ENCODE assay signal across 24 cellular contexts in genomic region chr3:194019766-194020165, GRCh38.
DNase-seq lines count a peak whose midpoint lies in the region; ATAC-seq and TF ChIP-seq lines count a peak whose summit lies in the region.
"Had no signal": no experiment of that assay in that cellular context is flagged by ENCODE, and none has a peak within 500 bp of the region (broad histone marks: within the 10 kb centered on the region; RNA-seq: fewer than 3 reads in every experiment).

No MANE protein-coding gene starts in this region.

- no peak overlapping the region for H3K4me3 Mint-ChIP-seq in GM23338
- H3K4me3 Mint-ChIP-seq in brain: no peak overlapping the region
- H3K4me3 Mint-ChIP-seq: activated T-cell treated with anti-CD3 and anti-CD28 coated beads, Interleukin-2, amount 50 U/mL, for 24 hours; CD8-positive, alpha-beta memory T cell; natural killer cell treated with Interleukin-12 subunit alpha and Interleukin-12 subunit beta and Interleukin-15 and Interleukin-18, amount 100 ng/mL, for 72 hours had no signal

- no peak overlapping the region for H3K27ac ChIP-seq in GM23338 (ENCODE audit: low read depth)
- H3K27ac ChIP-seq in neural cell (ENCODE audit: low read length): peak overlapping the region; percentile 20
- H3K27ac ChIP-seq: colonic mucosa, esophagus squamous epithelium, Peyer's patch, sigmoid colon, SJCRH30, upper lobe of left lung had no signal

- TF ChIP-seq EP300 in neural cell (conservative IDR thresholded peaks at IDR 0.05; ENCODE audit: poor library complexity, severe bottlenecking): no peak

- H3K27me3 Mint-ChIP-seq in GM23338 (ENCODE audit: insufficient read depth, low read depth, poor library complexity): peaks cover 4% of the 10 kb centered on the region
- H3K27me3 Mint-ChIP-seq in brain: peaks cover 4% of the 10 kb centered on the region
- H3K27me3 Mint-ChIP-seq: activated T-cell treated with anti-CD3 and anti-CD28 coated beads, Interleukin-2, amount 50 U/mL, for 24 hours had no signal

- H3K9me2 ChIP-seq in GM23338 (ENCODE audit: insufficient read depth): no peaks in the 10 kb centered on the region
- no peaks in the 10 kb centered on the region for H3K9me2 ChIP-seq in neural cell (ENCODE audit: insufficient read depth, low read length)

- H3K36me3 ChIP-seq in GM23338 (ENCODE audit: insufficient read depth): no peaks in the 10 kb centered on the region
- H3K36me3 ChIP-seq in neural cell (ENCODE audit: insufficient read depth, low read length): no peaks in the 10 kb centered on the region
- H3K36me3 ChIP-seq: colonic mucosa, esophagus squamous epithelium, Peyer's patch, sigmoid colon, SJCRH30, upper lobe of left lung had no signal

- TF ChIP-seq CTCF in GM23338 (conservative IDR thresholded peaks at IDR 0.05; ENCODE audit: low read depth in 2 of 2) (no peak), brain (conservative IDR thresholded peaks at IDR 0.05) (no peak), neural cell (IDR thresholded peaks at IDR 0.05; ENCODE audit: poor library complexity, severe bottlenecking) (no peak)

- H3K79me2 ChIP-seq in GM23338 (replicated peaks; ENCODE audit: insufficient read depth) (no peaks in the 10 kb centered on the region), neural cell (replicated peaks; ENCODE audit: insufficient read depth, low read length) (no peaks in the 10 kb centered on the region)

- H3K9me3 ChIP-seq in neural cell (ENCODE audit: low read length): no peaks in the 10 kb centered on the region
- H3K9me3 ChIP-seq: colonic mucosa, esophagus squamous epithelium, Peyer's patch, sigmoid colon, SJCRH30, upper lobe of left lung had no signal

- TF ChIP-seq RAD21 in neural cell (conservative IDR thresholded peaks at IDR 0.05): no peak

- H3K27ac Mint-ChIP-seq in GM23338: no peak overlapping the region
- H3K27ac Mint-ChIP-seq in brain: peak overlapping the region in 3 of 5 experiments; percentile 30 to 73 (median 35)
- H3K27ac Mint-ChIP-seq: activated T-cell treated with anti-CD3 and anti-CD28 coated beads, Interleukin-2, amount 50 U/mL, for 24 hours; CD8-positive, alpha-beta memory T cell; natural killer cell treated with Interleukin-12 subunit alpha and Interleukin-12 subunit beta and Interleukin-15 and Interleukin-18, amount 100 ng/mL, for 72 hours had no signal

- H3K4me1 ChIP-seq in GM23338 (ENCODE audit: insufficient read depth): no peaks in the 10 kb centered on the region
- H3K4me1 ChIP-seq: colonic mucosa, Peyer's patch, upper lobe of left lung had no signal

- no peaks in the 10 kb centered on the region for H3K36me3 Mint-ChIP-seq in GM23338 (ENCODE audit: low read depth)
- no peaks in the 10 kb centered on the region for H3K36me3 Mint-ChIP-seq in brain
- H3K36me3 Mint-ChIP-seq: CD8-positive, alpha-beta memory T cell; natural killer cell treated with Interleukin-12 subunit alpha and Interleukin-12 subunit beta and Interleukin-15 and Interleukin-18, amount 100 ng/mL, for 72 hours had no signal

- H3F3A ChIP-seq in GM23338 (replicated peaks; ENCODE audit: low read depth): no peaks in the 10 kb centered on the region
- H3F3A ChIP-seq in neural cell (ENCODE audit: insufficient read depth, low read length, poor library complexity, severe bottlenecking): no peaks in the 10 kb centered on the region

- H3K4me3 ChIP-seq in GM23338 (no peak overlapping the region), neural cell (ENCODE audit: low read length) (no peak overlapping the region)
- H3K4me3 ChIP-seq: colonic mucosa, esophagus squamous epithelium, Peyer's patch, sigmoid colon, SJCRH30, upper lobe of left lung had no signal

- H3K4me2 ChIP-seq in GM23338 (no peak overlapping the region), neural cell (ENCODE audit: low read length) (no peak overlapping the region)

- peak; percentile 4 to 83 (median 58) for DNase-seq in NCI-H1417 (lab: John Stamatoyannopoulos, UW)
- no peak for DNase-seq in NCI-H1417 treated with DMSO at 0.1 percent for 48 hours (lab: John Stamatoyannopoulos, UW)
- DNase-seq in GM23338 (ENCODE audit: low spot score): peak; percentile 42
- no peak for DNase-seq in stimulated activated CD8-positive, alpha-beta memory T cell treated with anti-CD3 and anti-CD28 coated beads, Interleukin-4, amount 100 ng/mL, for 48 hours
- no peak for DNase-seq in activated CD8-positive, alpha-beta memory T cell treated with anti-CD3 and anti-CD28 coated beads, Interleukin-2, amount 50 U/mL, for 4 hours
- DNase-seq: activated CD8-positive, alpha-beta memory T cell treated with anti-CD3 and anti-CD28 coated beads for 24 hours; activated naive CD4-positive, alpha-beta T cell treated with Interleukin-2 at 50 U/mL for 16 hours; activated T-cell treated with anti-CD3 and anti-CD28 coated beads, Interleukin-2, amount 50 U/mL, for 24 hours; AML-193; amniotic stem cell; CD8-positive, alpha-beta memory T cell; colonic mucosa; esophagus squamous epithelium; midbrain; NCI-H1048; NCI-H2081 treated with DMSO at 0.1 percent for 48 hours; Peyer's patch; sigmoid colon; upper lobe of left lung had no signal

- no peaks in the 10 kb centered on the region for H3K27me3 ChIP-seq in GM23338 (ENCODE audit: insufficient read depth)
- no peaks in the 10 kb centered on the region for H3K27me3 ChIP-seq in neural cell (ENCODE audit: insufficient read depth, low read depth, low read length)
- H3K27me3 ChIP-seq: colonic mucosa, esophagus squamous epithelium, Peyer's patch, sigmoid colon, SJCRH30, upper lobe of left lung had no signal

- H3K9me3 Mint-ChIP-seq in GM23338 (no peaks in the 10 kb centered on the region), brain (peaks cover 0 to 3% (median 0%) of the 10 kb centered on the region in 5 experiments)
- H3K9me3 Mint-ChIP-seq: activated T-cell treated with anti-CD3 and anti-CD28 coated beads, Interleukin-2, amount 50 U/mL, for 24 hours; CD8-positive, alpha-beta memory T cell; natural killer cell treated with Interleukin-12 subunit alpha and Interleukin-12 subunit beta and Interleukin-15 and Interleukin-18, amount 100 ng/mL, for 72 hours had no signal

- ATAC-seq in GM23338 (no peak), GM21529 (IDR thresholded peaks at IDR 0.05; ENCODE audit: unreplicated experiment) (no peak)
- ATAC-seq: natural killer cell treated with Interleukin-12 subunit alpha and Interleukin-12 subunit beta and Interleukin-15 and Interleukin-18, amount 100 ng/mL, for 72 hours had no signal

- no peak overlapping the region for H3K9ac ChIP-seq in neural cell (ENCODE audit: low read length)

- H2AFZ ChIP-seq in GM23338: peak overlapping the region; percentile 43; the same call in 1 of the 2 replicates
- H2AFZ ChIP-seq in neural cell (ENCODE audit: low read depth, low read length): no peak overlapping the region

- no peaks in the 10 kb centered on the region for H4K20me1 ChIP-seq in GM23338 (replicated peaks; ENCODE audit: insufficient read depth)
- H4K20me1 ChIP-seq in neural cell (ENCODE audit: insufficient read depth): no peaks in the 10 kb centered on the region

- H3K4me1 Mint-ChIP-seq in GM23338: no peaks in the 10 kb centered on the region; the same call in 1 of the 3 replicates
- peaks cover 46% of the 10 kb centered on the region for H3K4me1 Mint-ChIP-seq in brain
- H3K4me1 Mint-ChIP-seq: CD8-positive, alpha-beta memory T cell had no signal

TF ChIP-seq in GM23338, 12 proteins besides CTCF, POLR2A, EP300 and RAD21 (continues in another document):
- TF ChIP-seq EZH2 (IDR thresholded peaks at IDR 0.05; ENCODE audit: low read depth, unreplicated experiment) (no peak), EZH2phosphoT487 (IDR thresholded peaks at IDR 0.05; ENCODE audit: unreplicated experiment) (no peak)
- TF ChIP-seq, protein P1, sequence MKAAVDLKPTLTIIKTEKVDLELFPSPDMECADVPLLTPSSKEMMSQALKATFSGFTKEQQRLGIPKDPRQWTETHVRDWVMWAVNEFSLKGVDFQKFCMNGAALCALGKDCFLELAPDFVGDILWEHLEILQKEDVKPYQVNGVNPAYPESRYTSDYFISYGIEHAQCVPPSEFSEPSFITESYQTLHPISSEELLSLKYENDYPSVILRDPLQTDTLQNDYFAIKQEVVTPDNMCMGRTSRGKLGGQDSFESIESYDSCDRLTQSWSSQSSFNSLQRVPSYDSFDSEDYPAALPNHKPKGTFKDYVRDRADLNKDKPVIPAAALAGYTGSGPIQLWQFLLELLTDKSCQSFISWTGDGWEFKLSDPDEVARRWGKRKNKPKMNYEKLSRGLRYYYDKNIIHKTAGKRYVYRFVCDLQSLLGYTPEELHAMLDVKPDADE (IDR thresholded peaks at IDR 0.05): no peak

TF ChIP-seq in neural cell, 6 proteins besides CTCF, POLR2A, EP300 and RAD21:
- no peak for TF ChIP-seq REST (IDR thresholded peaks at IDR 0.05; ENCODE audit: borderline replicate concordance)
- TF ChIP-seq MXI1 (conservative IDR thresholded peaks at IDR 0.05; ENCODE audit: poor library complexity, severe bottlenecking): no peak
- no peak for TF ChIP-seq TAF1 (IDR thresholded peaks at IDR 0.05; ENCODE audit: low read depth)
- TF ChIP-seq EZH2 (IDR thresholded peaks at IDR 0.05; ENCODE audit: borderline replicate concordance, insufficient read depth, low read length, poor library complexity, severe bottlenecking): no peak
- TF ChIP-seq SMC3 (conservative IDR thresholded peaks at IDR 0.05; ENCODE audit: poor library complexity): no peak
- no peak for TF ChIP-seq POLR2AphosphoS5 (IDR thresholded peaks at IDR 0.05)

Comparison
In these comparisons a context has a peak if more than half of its experiments do, and no peak if none do; other contexts are left out.
1. DNase-seq: peak in NCI-H1417 (3 of 3) and GM23338 (single experiment); none in NCI-H1417 treated with DMSO at 0.1 percent for 48 hours (single experiment), stimulated activated CD8-positive, alpha-beta memory T cell treated with anti-CD3 and anti-CD28 coated beads, Interleukin-4, amount 100 ng/mL, for 48 hours (single experiment) and activated CD8-positive, alpha-beta memory T cell treated with anti-CD3 and anti-CD28 coated beads, Interleukin-2, amount 50 U/mL, for 4 hours (single experiment).